8 cellular contexts compared by ENCODE assay signal in the genomic region with DNA sequence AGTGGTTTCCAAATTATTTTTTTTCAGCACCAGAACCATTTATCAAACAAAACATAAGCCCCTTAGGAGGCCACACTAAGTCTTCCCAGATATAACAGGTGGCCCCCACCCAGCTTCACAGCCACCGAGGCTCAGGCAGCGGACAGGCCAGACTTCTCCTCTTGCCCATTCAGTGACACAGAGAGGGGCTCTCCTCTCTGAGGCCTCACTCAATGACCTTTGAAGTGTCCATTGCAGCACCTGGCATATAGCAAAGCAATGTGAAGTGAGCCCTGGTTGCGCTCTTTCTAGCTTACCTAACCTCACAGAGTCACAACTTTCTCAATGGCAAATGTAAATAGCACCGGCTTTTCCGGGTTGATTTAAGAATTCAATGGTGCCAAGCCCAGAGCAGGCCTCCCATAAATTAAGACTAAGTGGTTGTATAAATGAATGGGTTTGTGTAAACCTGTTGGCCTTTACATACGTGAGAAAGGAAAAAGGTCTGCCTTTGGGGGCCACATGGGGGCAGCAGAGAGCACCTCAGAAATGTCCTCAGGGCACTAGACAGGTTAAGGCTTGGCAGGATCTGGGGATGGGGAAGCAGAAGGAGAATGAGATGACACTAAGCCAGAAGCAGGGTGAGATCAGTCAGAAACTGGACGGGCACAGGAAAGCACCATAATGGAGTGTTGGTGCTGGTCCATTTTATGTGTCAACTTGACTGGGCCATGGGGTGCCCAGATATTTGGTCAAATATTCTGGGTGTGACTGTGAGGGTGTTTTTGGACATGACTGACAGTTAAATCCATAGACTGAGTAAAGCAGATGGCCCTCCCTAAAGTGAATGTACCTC. TPM values are rescaled to one million over a fixed set of nuclear protein-coding genes. Genes with fewer than 3 reads are reported as not detected.
DNase-seq lines count a peak whose midpoint lies in the region; ATAC-seq, FAIRE-seq and TF ChIP-seq lines count a peak whose summit lies in the region.

No MANE protein-coding gene starts in this region.

- no peak for ATAC-seq in stimulated activated naive CD8-positive, alpha-beta T cell treated with anti-CD3 and anti-CD28 coated beads, Interleukin-15, Interleukin-2, amounts not matched to agents 100 U/mL and 50 U/mL, for 24 hours
- ATAC-seq in HG02763 (IDR thresholded peaks at IDR 0.05; ENCODE audit: unreplicated experiment) = no peak
- ATAC-seq in GM19467 (IDR thresholded peaks at IDR 0.05; ENCODE audit: unreplicated experiment) = no peak

- TF ChIP-seq CTCF in keratinocyte (optimal IDR thresholded peaks at IDR 0.05 in 1 of 3, IDR thresholded peaks at IDR 0.05 in 1 of 3, conservative IDR thresholded peaks at IDR 0.05 in 1 of 3; ENCODE audit: extremely low read depth in 1 of 3, insufficient read depth in 2 of 3, low read length in 3 of 3) = peak; percentile 80 to 92 (median 84)

- H3K4me1 ChIP-seq in keratinocyte (ENCODE audit: control insufficient read depth, extremely low read depth, insufficient read depth, low read length) = no peaks in the 10 kb centered on the region

- H3K9me1 ChIP-seq in keratinocyte (ENCODE audit: control insufficient read depth, extremely low read depth, insufficient read depth, low read length) = no peaks in the 10 kb centered on the region

- FAIRE-seq in keratinocyte (lab: Jason Lieb, UNC) = peak; percentile 79

- peaks cover 13% of the 10 kb centered on the region for H3K27me3 ChIP-seq in keratinocyte (ENCODE audit: control insufficient read depth, extremely low read depth, insufficient read depth, low read length)

- in situ Hi-C loops in Caki2 (cut with HindIII; ENCODE audit: low pct_unique_long_range_greater_than_20kb, low sequenced_read_pairs) = no loop called here

- dilution Hi-C loops in keratinocyte (cut with MboI; ENCODE audit: extremely low pct_ligation_motif_present, low sequenced_read_pairs) = no loop called here

- H2AFZ ChIP-seq in keratinocyte (ENCODE audit: control insufficient read depth, low read length) = no peak overlapping the region

- H3K79me2 ChIP-seq in keratinocyte (ENCODE audit: control insufficient read depth, insufficient read depth, low read length) = no peaks in the 10 kb centered on the region

- H4K20me1 ChIP-seq in keratinocyte (ENCODE audit: control insufficient read depth, extremely low read depth, insufficient read depth, low read length) = no peaks in the 10 kb centered on the region

- DNase-seq in Caki2 (ENCODE audit: low read depth) (peak; percentile 35), H4 (ENCODE audit: low spot score) (peak; percentile 18), NCI-H774 (lab: John Stamatoyannopoulos, UW) (peak; percentile 47), amniotic epithelial cell (ENCODE audit: low read depth) (peak; percentile 33), keratinocyte (ENCODE audit: low read depth, low spot score) (peak; percentile 15)
- DNase-seq in stimulated activated naive CD8-positive, alpha-beta T cell treated with anti-CD3 and anti-CD28 coated beads, Interleukin-15, Interleukin-2, amounts not matched to agents 100 U/mL and 50 U/mL, for 24 hours = peak; percentile 61

- H3K27ac ChIP-seq in keratinocyte (ENCODE audit: control insufficient read depth, insufficient read depth, low read length) = no peak overlapping the region

- H3K4me2 ChIP-seq in keratinocyte (ENCODE audit: control insufficient read depth, extremely low read depth, insufficient read depth, low read depth, low read length) = no peak overlapping the region

- H3K36me3 ChIP-seq in keratinocyte (ENCODE audit: control insufficient read depth in 2 of 2, extremely low read depth in 1 of 2, insufficient read depth in 2 of 2, low read length in 2 of 2) = no peaks in the 10 kb centered on the region

- no peak overlapping the region for H3K4me3 ChIP-seq in keratinocyte (ENCODE audit: control insufficient read depth in 2 of 3, extremely low read depth in 1 of 3, insufficient read depth in 2 of 3, low read depth in 1 of 3, low read length in 3 of 3)

- H3K9ac ChIP-seq in keratinocyte (ENCODE audit: control insufficient read depth, extremely low read depth, insufficient read depth, low read length) = no peak overlapping the region

- no peaks in the 10 kb centered on the region for H3K9me3 ChIP-seq in keratinocyte (ENCODE audit: control insufficient read depth, low read depth, low read length)

RNA-seq across cellular contexts. Expression of gene FRMPD2, which starts 59.1 kb away (rescaled TPM):
- 0.91 and 1.2 TPM in 2 replicates for total RNA-seq in Caki2 (2014; rRNA removed; shearing (Covaris generic); ENCODE audit: low replicate concordance)
- total RNA-seq in H4 (2014; rRNA removed; shearing (Covaris generic)) = 0.02 TPM in 1 of 2 replicates, not detected in the other
- polyA plus RNA-seq in keratinocyte = not detected in 3 replicates
- polyA plus RNA-seq in keratinocyte (2011; ENCODE audit: low read depth) = not detected
- polyA plus RNA-seq in keratinocyte (2011; cell fraction: cytosol; rRNA removed) = not detected in 2 replicates
- polyA plus RNA-seq in keratinocyte (2011; cell fraction: nucleus; rRNA removed) = not detected in 2 replicates
- not detected in 2 replicates for polyA plus RNA-seq in keratinocyte (2012; ENCODE audit: low replicate concordance)
- not detected in 3 replicates for polyA minus RNA-seq in keratinocyte
- not detected for polyA minus RNA-seq in keratinocyte (2011; cell fraction: cytosol; rRNA and poly(A)+ RNA removed)
- polyA minus RNA-seq in keratinocyte (2011; cell fraction: nucleus; rRNA and poly(A)+ RNA removed) = not detected in 2 replicates
